1 cellular context compared by ENCODE assay signal in the genomic region with DNA sequence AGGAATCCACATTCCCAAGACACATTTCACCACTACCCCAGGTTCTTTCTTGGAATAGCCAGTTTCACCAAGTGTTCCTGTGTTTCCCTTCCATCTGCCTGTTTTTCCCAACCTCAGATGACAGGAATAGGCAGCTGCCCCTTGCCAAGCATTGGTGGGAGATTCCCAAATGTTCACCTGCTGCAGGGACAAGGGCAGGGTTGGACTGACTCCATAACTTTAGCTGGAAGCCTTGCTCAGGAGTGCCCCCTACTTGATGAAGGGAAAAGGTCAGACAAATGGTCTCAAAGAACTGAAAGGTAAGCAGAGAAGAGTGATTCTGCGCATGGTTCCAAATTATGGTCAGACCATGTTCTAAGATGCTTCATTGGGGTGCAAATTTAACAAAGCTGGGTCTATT.
TF ChIP-seq lines count a peak whose summit lies in the region.

No MANE protein-coding gene starts in this region.

TF ChIP-seq in GM23338, 12 proteins besides CTCF, POLR2A, EP300 and RAD21 (continued from another document):
- TF ChIP-seq, protein P1, sequence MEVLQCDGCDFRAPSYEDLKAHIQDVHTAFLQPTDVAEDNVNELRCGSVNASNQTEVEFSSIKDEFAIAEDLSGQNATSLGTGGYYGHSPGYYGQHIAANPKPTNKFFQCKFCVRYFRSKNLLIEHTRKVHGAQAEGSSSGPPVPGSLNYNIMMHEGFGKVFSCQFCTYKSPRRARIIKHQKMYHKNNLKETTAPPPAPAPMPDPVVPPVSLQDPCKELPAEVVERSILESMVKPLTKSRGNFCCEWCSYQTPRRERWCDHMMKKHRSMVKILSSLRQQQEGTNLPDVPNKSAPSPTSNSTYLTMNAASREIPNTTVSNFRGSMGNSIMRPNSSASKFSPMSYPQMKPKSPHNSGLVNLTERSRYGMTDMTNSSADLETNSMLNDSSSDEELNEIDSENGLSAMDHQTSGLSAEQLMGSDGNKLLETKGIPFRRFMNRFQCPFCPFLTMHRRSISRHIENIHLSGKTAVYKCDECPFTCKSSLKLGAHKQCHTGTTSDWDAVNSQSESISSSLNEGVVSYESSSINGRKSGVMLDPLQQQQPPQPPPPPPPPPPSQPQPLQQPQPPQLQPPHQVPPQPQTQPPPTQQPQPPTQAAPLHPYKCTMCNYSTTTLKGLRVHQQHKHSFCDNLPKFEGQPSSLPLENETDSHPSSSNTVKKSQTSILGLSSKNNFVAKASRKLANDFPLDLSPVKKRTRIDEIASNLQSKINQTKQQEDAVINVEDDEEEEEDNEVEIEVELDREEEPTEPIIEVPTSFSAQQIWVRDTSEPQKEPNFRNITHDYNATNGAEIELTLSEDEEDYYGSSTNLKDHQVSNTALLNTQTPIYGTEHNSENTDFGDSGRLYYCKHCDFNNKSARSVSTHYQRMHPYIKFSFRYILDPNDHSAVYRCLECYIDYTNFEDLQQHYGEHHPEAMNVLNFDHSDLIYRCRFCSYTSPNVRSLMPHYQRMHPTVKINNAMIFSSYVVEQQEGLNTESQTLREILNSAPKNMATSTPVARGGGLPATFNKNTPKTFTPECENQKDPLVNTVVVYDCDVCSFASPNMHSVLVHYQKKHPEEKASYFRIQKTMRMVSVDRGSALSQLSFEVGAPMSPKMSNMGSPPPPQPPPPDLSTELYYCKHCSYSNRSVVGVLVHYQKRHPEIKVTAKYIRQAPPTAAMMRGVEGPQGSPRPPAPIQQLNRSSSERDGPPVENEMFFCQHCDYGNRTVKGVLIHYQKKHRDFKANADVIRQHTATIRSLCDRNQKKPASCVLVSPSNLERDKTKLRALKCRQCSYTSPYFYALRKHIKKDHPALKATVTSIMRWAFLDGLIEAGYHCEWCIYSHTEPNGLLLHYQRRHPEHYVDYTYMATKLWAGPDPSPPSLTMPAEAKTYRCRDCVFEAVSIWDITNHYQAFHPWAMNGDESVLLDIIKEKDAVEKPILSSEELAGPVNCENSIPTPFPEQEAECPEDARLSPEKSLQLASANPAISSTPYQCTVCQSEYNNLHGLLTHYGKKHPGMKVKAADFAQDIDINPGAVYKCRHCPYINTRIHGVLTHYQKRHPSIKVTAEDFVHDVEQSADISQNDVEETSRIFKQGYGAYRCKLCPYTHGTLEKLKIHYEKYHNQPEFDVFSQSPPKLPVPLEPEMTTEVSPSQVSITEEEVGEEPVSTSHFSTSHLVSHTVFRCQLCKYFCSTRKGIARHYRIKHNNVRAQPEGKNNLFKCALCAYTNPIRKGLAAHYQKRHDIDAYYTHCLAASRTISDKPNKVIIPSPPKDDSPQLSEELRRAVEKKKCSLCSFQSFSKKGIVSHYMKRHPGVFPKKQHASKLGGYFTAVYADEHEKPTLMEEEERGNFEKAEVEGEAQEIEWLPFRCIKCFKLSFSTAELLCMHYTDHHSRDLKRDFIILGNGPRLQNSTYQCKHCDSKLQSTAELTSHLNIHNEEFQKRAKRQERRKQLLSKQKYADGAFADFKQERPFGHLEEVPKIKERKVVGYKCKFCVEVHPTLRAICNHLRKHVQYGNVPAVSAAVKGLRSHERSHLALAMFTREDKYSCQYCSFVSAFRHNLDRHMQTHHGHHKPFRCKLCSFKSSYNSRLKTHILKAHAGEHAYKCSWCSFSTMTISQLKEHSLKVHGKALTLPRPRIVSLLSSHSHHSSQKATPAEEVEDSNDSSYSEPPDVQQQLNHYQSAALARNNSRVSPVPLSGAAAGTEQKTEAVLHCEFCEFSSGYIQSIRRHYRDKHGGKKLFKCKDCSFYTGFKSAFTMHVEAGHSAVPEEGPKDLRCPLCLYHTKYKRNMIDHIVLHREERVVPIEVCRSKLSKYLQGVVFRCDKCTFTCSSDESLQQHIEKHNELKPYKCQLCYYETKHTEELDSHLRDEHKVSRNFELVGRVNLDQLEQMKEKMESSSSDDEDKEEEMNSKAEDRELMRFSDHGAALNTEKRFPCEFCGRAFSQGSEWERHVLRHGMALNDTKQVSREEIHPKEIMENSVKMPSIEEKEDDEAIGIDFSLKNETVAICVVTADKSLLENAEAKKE (CRISPR knock-in tag; IDR thresholded peaks at IDR 0.05): no peak
- TF ChIP-seq POLR2AphosphoS5 (IDR thresholded peaks at IDR 0.05; ENCODE audit: low read depth) (no peak), STAT1 (IDR thresholded peaks at IDR 0.05; ENCODE audit: unreplicated experiment) (no peak), JUNB (IDR thresholded peaks at IDR 0.05; ENCODE audit: unreplicated experiment) (no peak)
- TF ChIP-seq, protein P2, sequence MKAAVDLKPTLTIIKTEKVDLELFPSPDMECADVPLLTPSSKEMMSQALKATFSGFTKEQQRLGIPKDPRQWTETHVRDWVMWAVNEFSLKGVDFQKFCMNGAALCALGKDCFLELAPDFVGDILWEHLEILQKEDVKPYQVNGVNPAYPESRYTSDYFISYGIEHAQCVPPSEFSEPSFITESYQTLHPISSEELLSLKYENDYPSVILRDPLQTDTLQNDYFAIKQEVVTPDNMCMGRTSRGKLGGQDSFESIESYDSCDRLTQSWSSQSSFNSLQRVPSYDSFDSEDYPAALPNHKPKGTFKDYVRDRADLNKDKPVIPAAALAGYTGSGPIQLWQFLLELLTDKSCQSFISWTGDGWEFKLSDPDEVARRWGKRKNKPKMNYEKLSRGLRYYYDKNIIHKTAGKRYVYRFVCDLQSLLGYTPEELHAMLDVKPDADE (IDR thresholded peaks at IDR 0.05): no peak
